ENCODE assay signal across 9 cellular contexts in the genomic region with DNA sequence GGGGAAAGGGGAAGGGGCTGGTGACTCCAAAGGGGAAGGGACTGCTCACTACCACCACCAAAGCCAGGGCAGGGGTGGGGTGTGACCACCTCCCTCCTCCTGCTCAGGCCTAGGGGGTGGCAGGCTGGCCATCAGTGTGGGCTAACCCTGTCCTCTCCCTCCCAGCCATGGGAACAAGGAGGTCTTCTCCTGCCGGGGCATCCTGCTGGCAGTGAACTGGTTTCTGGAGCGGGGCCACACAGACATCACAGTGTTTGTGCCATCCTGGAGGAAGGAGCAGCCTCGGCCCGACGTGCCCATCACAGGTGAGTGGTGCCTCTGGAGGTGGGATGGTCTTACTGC. TPM values are rescaled to one million over a fixed set of nuclear protein-coding genes. Genes with fewer than 3 reads are reported as not detected.
DNase-seq lines count a peak whose midpoint lies in the region; ATAC-seq and TF ChIP-seq lines count a peak whose summit lies in the region.
"Had no signal": no experiment of that assay in that cellular context is flagged by ENCODE, and none has a peak within 500 bp of the region (broad histone marks: within the 10 kb centered on the region; RNA-seq: fewer than 3 reads in every experiment).

No MANE protein-coding gene starts in this region.

- H3K27me3 ChIP-seq in lung (ENCODE audit: control insufficient read depth, insufficient read depth) = no peaks in the 10 kb centered on the region
- H3K27me3 ChIP-seq in upper lobe of left lung = no peaks in the 10 kb centered on the region

- H3K36me3 Mint-ChIP-seq in activated naive CD4-positive, alpha-beta T cell treated with anti-CD3 and anti-CD28 coated beads, Interleukin-2, amount 50 U/mL, for 24 hours = peaks cover 47% of the 10 kb centered on the region

- H3K36me3 ChIP-seq in lung (ENCODE audit: control insufficient read depth in 2 of 2, insufficient read depth in 2 of 2, low read length in 2 of 2) = peaks cover 6 to 57% of the 10 kb centered on the region in 2 donors
- H3K36me3 ChIP-seq in upper lobe of left lung = peaks cover 18 to 84% (median 57%) of the 10 kb centered on the region in 4 donors

- H3K4me3 ChIP-seq in astrocyte of the cerebellum (ENCODE audit: low read depth, low read length) = peak overlapping the region; percentile 29
- H3K4me3 ChIP-seq in lung = no peak overlapping the region
- peak overlapping the region in 3 of 4 donors; percentile 25 to 92 (median 81) for H3K4me3 ChIP-seq in upper lobe of left lung

- TF ChIP-seq EP300 in upper lobe of left lung (IDR thresholded peaks at IDR 0.05) = no peak

- H3K4me1 Mint-ChIP-seq in activated naive CD4-positive, alpha-beta T cell treated with anti-CD3 and anti-CD28 coated beads, Interleukin-2, amount 50 U/mL, for 24 hours = peaks cover 21% of the 10 kb centered on the region

- TF ChIP-seq POLR2A in upper lobe of left lung (IDR thresholded peaks at IDR 0.05) = no peak

- no peaks in the 10 kb centered on the region for H3K27me3 Mint-ChIP-seq in activated naive CD4-positive, alpha-beta T cell treated with anti-CD3 and anti-CD28 coated beads, Interleukin-2, amount 50 U/mL, for 24 hours

- peaks cover 7 to 32% of the 10 kb centered on the region in 2 donors for H3K4me1 ChIP-seq in lung (ENCODE audit: control insufficient read depth in 2 of 2, insufficient read depth in 2 of 2, low read length in 2 of 2)
- peaks cover 73 to 83% (median 79%) of the 10 kb centered on the region in 4 donors for H3K4me1 ChIP-seq in upper lobe of left lung

- no peak for TF ChIP-seq CTCF in astrocyte of the cerebellum (IDR thresholded peaks at IDR 0.05; ENCODE audit: low read depth, low read length, missing control alignments)
- no peak for TF ChIP-seq CTCF in lung (IDR thresholded peaks at IDR 0.05; ENCODE audit: control extremely low read depth, extremely low read depth)
- TF ChIP-seq CTCF in upper lobe of left lung (IDR thresholded peaks at IDR 0.05) = no peak

- DNase-seq in activated naive CD4-positive, alpha-beta T cell treated with anti-CD3 and anti-CD28 coated beads, Interleukin-2, amount 50 U/mL, for 16 hours = no peak
- DNase-seq in astrocyte of the cerebellum (ENCODE audit: low read depth) (no peak), lung (ENCODE audit: low spot score) (peak; percentile 33), upper lobe of left lung (peak in 1 of 2 donors; percentile 48)
- DNase-seq: NCI-H345 had no signal

- peak overlapping the region; percentile 98 for H3K27ac Mint-ChIP-seq in activated naive CD4-positive, alpha-beta T cell treated with anti-CD3 and anti-CD28 coated beads, Interleukin-2, amount 50 U/mL, for 24 hours

- 72 to 82% methylated on average over 5 of the region's 5 CpGs for WGBS in lung, 2 donors
- 77 to 86% methylated on average over 4 to 5 of the region's 5 CpGs for WGBS in upper lobe of left lung, 2 donors

- peak overlapping the region in 1 of 2 donors; percentile 95 for H3K27ac ChIP-seq in lung (ENCODE audit: low read depth in 1 of 2, low read length in 1 of 2)
- peak overlapping the region; percentile 96 to 99 (median 96) for H3K27ac ChIP-seq in upper lobe of left lung

- H3K9me3 ChIP-seq in lung (ENCODE audit: control insufficient read depth in 2 of 2, insufficient read depth in 1 of 2, low read length in 1 of 2) (no peaks in the 10 kb centered on the region), upper lobe of left lung (no peaks in the 10 kb centered on the region)

- H3K4me3 Mint-ChIP-seq in activated naive CD4-positive, alpha-beta T cell treated with anti-CD3 and anti-CD28 coated beads, Interleukin-2, amount 50 U/mL, for 24 hours = peak overlapping the region; percentile 95

- H3K9me3 Mint-ChIP-seq in activated naive CD4-positive, alpha-beta T cell treated with anti-CD3 and anti-CD28 coated beads, Interleukin-2, amount 50 U/mL, for 24 hours = no peaks in the 10 kb centered on the region

- in situ Hi-C loops in astrocyte of the cerebellum (cut with HindIII; ENCODE audit: low sequenced_read_pairs) = no loop called here

- no peak for ATAC-seq in lung (ENCODE audit: insufficient read depth, low FRiP score)
- ATAC-seq in upper lobe of left lung (ENCODE audit: low FRiP score in 2 of 2) = peak in 1 of 2 donors; percentile 0
- ATAC-seq in GM18873 (IDR thresholded peaks at IDR 0.05; ENCODE audit: low FRiP score, unreplicated experiment) = no peak
- no peak for ATAC-seq in HG02763 (IDR thresholded peaks at IDR 0.05; ENCODE audit: unreplicated experiment)
- ATAC-seq in GM21576 (IDR thresholded peaks at IDR 0.05; ENCODE audit: unreplicated experiment) = no peak

RNA-seq across cellular contexts. Expression of a gene that starts 5.7 kb away (rescaled TPM):
- 10 to 100 TPM; 27.1 to 40.2 TPM for total RNA-seq in lung
- 100 to 1,000 TPM in 1 of 2 donors, 10 to 100 TPM in 1; 19.1 to 125 TPM for polyA plus RNA-seq in lung
- 10 to 100 TPM; 17.6 to 55.5 (median 26.2) TPM for total RNA-seq in upper lobe of left lung

RNA-seq across cellular contexts. Expression of a gene that starts 34.5 kb away (rescaled TPM):
- 10 to 100 TPM; 54.0 to 63.7 TPM for total RNA-seq in lung
- polyA plus RNA-seq in lung = 10 to 100 TPM; 36.9 to 68.2 TPM
- 100 to 1,000 TPM in 2 of 6 donors, 10 to 100 TPM in 4; 59.9 to 131 (median 75.1) TPM for total RNA-seq in upper lobe of left lung
